ENCODE assay signal across 26 cellular contexts in genomic region chr19:56718231-56718630, GRCh38. TPM values are rescaled to one million over a fixed set of nuclear protein-coding genes. Genes with fewer than 3 reads are reported as not detected.
DNase-seq lines count a peak whose midpoint lies in the region; ATAC-seq and TF ChIP-seq lines count a peak whose summit lies in the region.
"Had no signal": no experiment of that assay in that cellular context is flagged by ENCODE, and none has a peak within 500 bp of the region (broad histone marks: within the 10 kb centered on the region; RNA-seq: fewer than 3 reads in every experiment).

No MANE protein-coding gene starts in this region.

- dilution Hi-C loops in mammary epithelial cell (cut with HindIII; ENCODE audit: low sequenced_read_pairs), result no loop called here

- intact Hi-C loops in mammary epithelial cell (cut with micrococcal nuclease), result no loop called here

- WGBS in mammary epithelial cell (ENCODE audit: low coverage, missing lambda C conversion rate), result 26% methylated on average over 5 of the region's 6 CpGs
- 43% methylated on average over 6 of the region's 6 CpGs for WGBS in liver

- H3K9me3 ChIP-seq in mammary epithelial cell (replicated peaks; ENCODE audit: insufficient read depth, low read length) (peaks cover 19% of the 10 kb centered on the region), liver (ENCODE audit: control insufficient read depth in 4 of 4, low read length in 3 of 4) (peaks cover 0 to 14% (median 0%) of the 10 kb centered on the region in 4 donors)
- H3K9me3 ChIP-seq: Caco-2 had no signal

- TF ChIP-seq RAD21 in liver (IDR thresholded peaks at IDR 0.05), result no peak

- CTCF ChIA-PET in mammary epithelial cell (lab: Charles Lee; ENCODE audit: low non-redundant PET), result no interaction called here
- CTCF ChIA-PET in activated CD8-positive, alpha-beta memory T cell treated with anti-CD3 and anti-CD28 coated beads, Interleukin-2, amount 10 ng/mL, durations not matched to agents 7 days and 5 days (lab: Charles Lee), result no interaction called here

- no peaks in the 10 kb centered on the region for H3K27me3 Mint-ChIP-seq in natural killer cell treated with Interleukin-12 subunit alpha and Interleukin-12 subunit beta and Interleukin-15 and Interleukin-18, amount 100 ng/mL, for 72 hours
- no peaks in the 10 kb centered on the region for H3K27me3 Mint-ChIP-seq in activated CD8-positive, alpha-beta memory T cell treated with anti-CD3 and anti-CD28 coated beads, Interleukin-2, amount 10 ng/mL, durations not matched to agents 7 days and 5 days
- H3K27me3 Mint-ChIP-seq: B cell had no signal

- no peak for ATAC-seq in natural killer cell treated with Interleukin-12 subunit alpha and Interleukin-12 subunit beta and Interleukin-15 and Interleukin-18, amount 100 ng/mL, for 72 hours
- ATAC-seq in activated CD8-positive, alpha-beta memory T cell treated with anti-CD3 and anti-CD28 coated beads, Interleukin-2, amount 10 ng/mL, durations not matched to agents 7 days and 5 days, result no peak
- ATAC-seq: CD8-positive, alpha-beta T cell; GM12878 had no signal

- no peaks in the 10 kb centered on the region for H4K20me1 ChIP-seq in mammary epithelial cell (ENCODE audit: insufficient read depth, low read length)

- peaks cover 18% of the 10 kb centered on the region for H3K9me3 Mint-ChIP-seq in natural killer cell treated with Interleukin-12 subunit alpha and Interleukin-12 subunit beta and Interleukin-15 and Interleukin-18, amount 100 ng/mL, for 72 hours
- H3K9me3 Mint-ChIP-seq in activated CD8-positive, alpha-beta memory T cell treated with anti-CD3 and anti-CD28 coated beads, Interleukin-2, amount 10 ng/mL, durations not matched to agents 7 days and 5 days (ENCODE audit: low read depth), result peaks cover 20% of the 10 kb centered on the region

- H3K36me3 ChIP-seq in mammary epithelial cell (ENCODE audit: insufficient read depth, low read length), result no peaks in the 10 kb centered on the region
- H3K36me3 ChIP-seq in liver (ENCODE audit: control insufficient read depth in 4 of 4, insufficient read depth in 3 of 4, low read depth in 1 of 4, low read length in 3 of 4), result no peaks in the 10 kb centered on the region

- H3K4me1 Mint-ChIP-seq in natural killer cell treated with Interleukin-12 subunit alpha and Interleukin-12 subunit beta and Interleukin-15 and Interleukin-18, amount 100 ng/mL, for 72 hours (ENCODE audit: low read depth in 2 of 2), result no peaks in the 10 kb centered on the region
- no peaks in the 10 kb centered on the region for H3K4me1 Mint-ChIP-seq in activated CD8-positive, alpha-beta memory T cell treated with anti-CD3 and anti-CD28 coated beads, Interleukin-2, amount 10 ng/mL, durations not matched to agents 7 days and 5 days
- H3K4me1 Mint-ChIP-seq: B cell had no signal

- no peak overlapping the region for H3K4me3 Mint-ChIP-seq in natural killer cell treated with Interleukin-12 subunit alpha and Interleukin-12 subunit beta and Interleukin-15 and Interleukin-18, amount 100 ng/mL, for 72 hours
- no peak overlapping the region for H3K4me3 Mint-ChIP-seq in activated CD8-positive, alpha-beta memory T cell treated with anti-CD3 and anti-CD28 coated beads, Interleukin-2, amount 10 ng/mL, durations not matched to agents 7 days and 5 days
- H3K4me3 Mint-ChIP-seq: B cell; CD8-positive, alpha-beta T cell; HFFc6 had no signal

- no peaks in the 10 kb centered on the region for H3K4me1 ChIP-seq in mammary epithelial cell (ENCODE audit: insufficient read depth, low read length)
- no peaks in the 10 kb centered on the region for H3K4me1 ChIP-seq in liver (ENCODE audit: control insufficient read depth in 4 of 4, insufficient read depth in 4 of 4, low read length in 3 of 4)
- H3K4me1 ChIP-seq: Caco-2 had no signal

- no peaks in the 10 kb centered on the region for H3K27me3 ChIP-seq in mammary epithelial cell (ENCODE audit: insufficient read depth, low read length)
- no peaks in the 10 kb centered on the region for H3K27me3 ChIP-seq in liver (ENCODE audit: control insufficient read depth in 4 of 4, insufficient read depth in 4 of 4, low read length in 3 of 4)

- H3K9ac ChIP-seq in mammary epithelial cell (ENCODE audit: insufficient read depth, low read length) (no peak overlapping the region), liver (ENCODE audit: low read depth in 1 of 2, low read length in 2 of 2) (no peak overlapping the region)
- H3K9ac ChIP-seq: GM23248 had no signal

- in situ Hi-C loops in T47D (cut with HindIII; ENCODE audit: low pct_unique_long_range_greater_than_20kb, low sequenced_read_pairs), result no loop called here
- in situ Hi-C loops in mammary epithelial cell (cut with MboI; ENCODE audit: low sequenced_read_pairs in 2 of 2), result no loop called here

- no peak overlapping the region for H3K4me2 ChIP-seq in mammary epithelial cell (ENCODE audit: insufficient read depth, low read depth, low read length)

- H3K4me3 ChIP-seq in mammary epithelial cell (replicated peaks in 1 of 3; ENCODE audit: insufficient read depth in 1 of 3, low read depth in 2 of 3, low read length in 3 of 3) (no peak overlapping the region), liver (ENCODE audit: low read depth in 1 of 3, low read length in 3 of 3) (no peak overlapping the region)
- H3K4me3 ChIP-seq: GM12878, GM23248, SK-N-MC had no signal

- DNase-seq in T47D (ENCODE audit: low read depth in 1 of 2, low spot score in 1 of 2), result peak; percentile 3 to 68
- DNase-seq in mammary epithelial cell, result no peak
- DNase-seq in RPMI8226, result peak; percentile 5
- no peak for DNase-seq in natural killer cell treated with Interleukin-12 subunit alpha and Interleukin-12 subunit beta and Interleukin-15 and Interleukin-18, amount 100 ng/mL, for 72 hours (ENCODE audit: low spot score)
- no peak for DNase-seq in NCI-H2171 (lab: John Stamatoyannopoulos, UW)
- no peak for DNase-seq in activated CD8-positive, alpha-beta memory T cell treated with anti-CD3 and anti-CD28 coated beads, Interleukin-2, amount 10 ng/mL, durations not matched to agents 7 days and 5 days
- DNase-seq: Caco-2; CD8-positive, alpha-beta T cell; EL; GDM1; GM23248; H7; HFFc6; Karpas-422; NCI-H1436; NCI-H187; NCI-H2081 treated with DMSO at 0.1 percent for 48 hours; NCI-H774; NK-92 treated with Interleukin-12 subunit alpha and Interleukin-12 subunit beta, amount 100 ng/mL, for 24 hours; SHP77 treated with DMSO at 0.1 percent for 48 hours had no signal

- peaks cover 31% of the 10 kb centered on the region for H3K36me3 Mint-ChIP-seq in natural killer cell treated with Interleukin-12 subunit alpha and Interleukin-12 subunit beta and Interleukin-15 and Interleukin-18, amount 100 ng/mL, for 72 hours
- H3K36me3 Mint-ChIP-seq in activated CD8-positive, alpha-beta memory T cell treated with anti-CD3 and anti-CD28 coated beads, Interleukin-2, amount 10 ng/mL, durations not matched to agents 7 days and 5 days, result no peaks in the 10 kb centered on the region

- no peaks in the 10 kb centered on the region for H3K79me2 ChIP-seq in mammary epithelial cell (ENCODE audit: insufficient read depth, low read length)

- H3K27ac ChIP-seq in mammary epithelial cell (ENCODE audit: insufficient read depth, low read depth, low read length) (no peak overlapping the region), liver (ENCODE audit: low read depth in 1 of 2, low read length in 2 of 2) (no peak overlapping the region)
- H3K27ac ChIP-seq: 22Rv1, C4-2B, GM23248, SK-N-MC had no signal

- H3K27ac Mint-ChIP-seq in natural killer cell treated with Interleukin-12 subunit alpha and Interleukin-12 subunit beta and Interleukin-15 and Interleukin-18, amount 100 ng/mL, for 72 hours, result no peak overlapping the region
- H3K27ac Mint-ChIP-seq in activated CD8-positive, alpha-beta memory T cell treated with anti-CD3 and anti-CD28 coated beads, Interleukin-2, amount 10 ng/mL, durations not matched to agents 7 days and 5 days, result no peak overlapping the region
- H3K27ac Mint-ChIP-seq: B cell; CD8-positive, alpha-beta T cell; HFFc6 had no signal

- TF ChIP-seq CTCF in mammary epithelial cell (conservative IDR thresholded peaks at IDR 0.05 in 1 of 2, IDR thresholded peaks at IDR 0.05 in 1 of 2; ENCODE audit: extremely low read depth in 1 of 2, insufficient read depth in 1 of 2, low read depth in 1 of 2, low read length in 2 of 2) (no peak), liver (IDR thresholded peaks at IDR 0.05; ENCODE audit: low read depth, low read length, missing input control) (no peak)

- no TSS peak for BruUV-seq in mammary epithelial cell (replicated peaks; lab: Mats Ljungman, UMichigan)

- H2AFZ ChIP-seq in mammary epithelial cell (ENCODE audit: low read depth, low read length), result no peak overlapping the region
- H2AFZ ChIP-seq: GM23248 had no signal

TF ChIP-seq in liver, 16 proteins besides CTCF, POLR2A, EP300 and RAD21 (continues in another document):
- TF ChIP-seq GABPA (IDR thresholded peaks at IDR 0.05 in 1 of 2, conservative IDR thresholded peaks at IDR 0.05 in 1 of 2) (no peak), EGR1 (IDR thresholded peaks at IDR 0.05; ENCODE audit: low read depth in 2 of 2) (no peak)

RNA-seq across cellular contexts. Expression of gene ZNF835, which starts 46.7 kb away (rescaled TPM):
- total RNA-seq in mammary epithelial cell (under 1 TPM in 1 of 2 donors, not detected in 1; 0.17 TPM), liver (1 to 10 TPM; 1.2 to 2.3 TPM)
- polyA plus RNA-seq in mammary epithelial cell (not detected), liver (under 1 TPM; 0.19 to 0.35 TPM)
- polyA minus RNA-seq in mammary epithelial cell, result not detected
- total RNA-seq in natural killer cell treated with Interleukin-12 subunit alpha and Interleukin-12 subunit beta and Interleukin-15 and Interleukin-18, amount 100 ng/mL, for 72 hours, result under 1 TPM; 0.25 to 0.74 TPM
- 1 to 10 TPM; 2.1 to 2.2 TPM for total RNA-seq in activated CD8-positive, alpha-beta memory T cell treated with anti-CD3 and anti-CD28 coated beads, Interleukin-2, amount 10 ng/mL, durations not matched to agents 7 days and 5 days
- total RNA-seq: Caco-2, GM12878, GM23248, H7, HFFc6 had no signal
- polyA plus RNA-seq: GM12878 had no signal

Comparison
In these comparisons a context has a peak if more than half of its experiments do, and no peak if none do; other contexts are left out.
1. DNase-seq: peak in T47D (2 of 2) and RPMI8226 (single experiment); none in mammary epithelial cell (single experiment), natural killer cell treated with Interleukin-12 subunit alpha and Interleukin-12 subunit beta and Interleukin-15 and Interleukin-18, amount 100 ng/mL, for 72 hours (single experiment), NCI-H2171 (single experiment) and activated CD8-positive, alpha-beta memory T cell treated with anti-CD3 and anti-CD28 coated beads, Interleukin-2, amount 10 ng/mL, durations not matched to agents 7 days and 5 days (single experiment).